In the genomic region with DNA sequence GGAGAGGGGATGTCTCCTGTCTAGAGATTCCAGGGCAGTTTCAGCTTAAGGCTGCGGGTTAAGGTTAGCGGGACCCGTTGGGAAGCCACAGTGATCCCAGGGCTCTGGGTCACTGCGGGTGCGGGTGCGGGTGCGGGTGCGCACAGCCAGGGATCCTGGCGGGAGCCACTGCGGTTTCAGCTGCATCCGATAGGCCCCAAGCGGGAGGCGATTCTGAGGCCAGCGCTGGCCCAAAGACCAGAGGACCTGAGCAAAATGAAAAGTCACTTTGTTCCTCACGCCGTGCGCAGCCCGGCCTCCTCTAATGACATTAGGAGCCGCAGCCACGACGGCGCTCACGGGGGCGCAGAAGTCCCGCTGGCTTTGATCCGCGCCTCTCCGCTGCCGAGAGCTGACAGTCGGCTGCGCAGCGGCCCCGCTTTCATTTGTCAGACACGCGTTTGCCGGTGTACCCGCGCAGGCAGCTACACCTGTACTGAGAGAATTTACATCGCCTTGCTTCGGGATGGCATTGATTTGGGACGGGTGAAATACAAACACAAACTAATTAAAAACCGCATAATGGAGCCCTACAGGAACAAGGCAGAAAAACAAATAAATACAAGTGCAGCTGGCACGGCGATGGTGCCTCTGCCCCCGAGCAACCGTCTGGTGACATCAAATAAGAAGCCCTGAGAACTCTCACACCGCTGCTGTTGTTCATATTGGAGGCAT, we compare ENCODE assay signal across 18 cellular contexts. TPM values are rescaled to one million over a fixed set of nuclear protein-coding genes. Genes with fewer than 3 reads are reported as not detected.
DNase-seq lines count a peak whose midpoint lies in the region; ATAC-seq and TF ChIP-seq lines count a peak whose summit lies in the region.
"Had no signal": no experiment of that assay in that cellular context is flagged by ENCODE, and none has a peak within 500 bp of the region (broad histone marks: within the 10 kb centered on the region; RNA-seq: fewer than 3 reads in every experiment).

No MANE protein-coding gene starts in this region.

- no peaks in the 10 kb centered on the region for H3K9me3 ChIP-seq in cardiac muscle cell (ENCODE audit: low read depth)
- H3K9me3 ChIP-seq: right atrium auricular region, transverse colon had no signal

- H3K36me3 Mint-ChIP-seq in activated T-helper 1 cell treated with anti-CD3 and anti-CD28 coated beads, Interleukin-12 subunit alpha, Interleukin-12 subunit beta, Interleukin-2, Interleukin-4 antibody, amounts not matched to agents 30 ng/mL and 10 ng/mL and 1 ng/mL, durations not matched to agents 14 hours and 24 hours and 36 hours (ENCODE audit: low read depth) = peaks cover 2% of the 10 kb centered on the region
- peaks cover 5% of the 10 kb centered on the region for H3K36me3 Mint-ChIP-seq in type B pancreatic cell
- H3K36me3 Mint-ChIP-seq in effector memory CD8-positive, alpha-beta T cell (ENCODE audit: insufficient read depth) = peaks cover 3% of the 10 kb centered on the region

- H3K4me3 Mint-ChIP-seq in activated T-helper 1 cell treated with anti-CD3 and anti-CD28 coated beads, Interleukin-12 subunit alpha, Interleukin-12 subunit beta, Interleukin-2, Interleukin-4 antibody, amounts not matched to agents 30 ng/mL and 10 ng/mL and 1 ng/mL, durations not matched to agents 14 hours and 24 hours and 36 hours = no peak overlapping the region
- peak overlapping the region; percentile 82 for H3K4me3 Mint-ChIP-seq in type B pancreatic cell
- no peak overlapping the region for H3K4me3 Mint-ChIP-seq in effector memory CD8-positive, alpha-beta T cell

- peaks cover 50% of the 10 kb centered on the region for H3K27me3 Mint-ChIP-seq in activated T-helper 1 cell treated with anti-CD3 and anti-CD28 coated beads, Interleukin-12 subunit alpha, Interleukin-12 subunit beta, Interleukin-2, Interleukin-4 antibody, amounts not matched to agents 30 ng/mL and 10 ng/mL and 1 ng/mL, durations not matched to agents 14 hours and 24 hours and 36 hours (ENCODE audit: insufficient read depth)
- peaks cover 92% of the 10 kb centered on the region for H3K27me3 Mint-ChIP-seq in type B pancreatic cell
- peaks cover 10 to 51% of the 10 kb centered on the region in 2 donors for H3K27me3 Mint-ChIP-seq in effector memory CD8-positive, alpha-beta T cell

- TF ChIP-seq CTCF in cardiac muscle cell (IDR thresholded peaks at IDR 0.05; ENCODE audit: low read depth, low read length) = no peak
- TF ChIP-seq CTCF in type B pancreatic cell (conservative IDR thresholded peaks at IDR 0.05) = no peak

- ATAC-seq in Right ventricle myocardium inferior = no peak
- no peak for ATAC-seq in effector memory CD8-positive, alpha-beta T cell (replicated peaks)
- ATAC-seq: left ventricle myocardium superior had no signal

- H3K4me1 ChIP-seq in cardiac muscle cell (ENCODE audit: low read depth) = peaks cover 7% of the 10 kb centered on the region
- H3K4me1 ChIP-seq: SJSA1 had no signal

- H3K27ac ChIP-seq in cardiac muscle cell = no peak overlapping the region
- H3K27ac ChIP-seq: HL-60, right atrium auricular region, SJSA1, transverse colon had no signal

- peak overlapping the region; percentile 10 for H3K4me3 ChIP-seq in cardiac muscle cell
- H3K4me3 ChIP-seq: right atrium auricular region, SJSA1, transverse colon had no signal

- H3K4me1 Mint-ChIP-seq in activated T-helper 1 cell treated with anti-CD3 and anti-CD28 coated beads, Interleukin-12 subunit alpha, Interleukin-12 subunit beta, Interleukin-2, Interleukin-4 antibody, amounts not matched to agents 30 ng/mL and 10 ng/mL and 1 ng/mL, durations not matched to agents 14 hours and 24 hours and 36 hours (ENCODE audit: low read depth) = no peaks in the 10 kb centered on the region
- peaks cover 11% of the 10 kb centered on the region for H3K4me1 Mint-ChIP-seq in type B pancreatic cell (ENCODE audit: unreplicated experiment)
- peaks cover 0 to 2% of the 10 kb centered on the region in 2 donors for H3K4me1 Mint-ChIP-seq in effector memory CD8-positive, alpha-beta T cell (ENCODE audit: low read depth in 2 of 2)

- no peak for DNase-seq in cardiac muscle cell (ENCODE audit: low read depth in 1 of 2, low spot score in 1 of 2)
- no peak for DNase-seq in Right ventricle myocardium inferior (ENCODE audit: missing footprints)
- no peak for DNase-seq in activated T-helper 1 cell treated with anti-CD3 and anti-CD28 coated beads, Interleukin-12 subunit alpha, Interleukin-12 subunit beta, Interleukin-2, Interleukin-4 antibody, amounts not matched to agents 30 ng/mL and 10 ng/mL and 1 ng/mL, durations not matched to agents 14 hours and 24 hours and 36 hours (ENCODE audit: low spot score)
- peak; percentile 45 for DNase-seq in left kidney (ENCODE audit: low read depth, low spot score)
- DNase-seq in type B pancreatic cell (ENCODE audit: extremely low spot score, unreplicated experiment) = no peak
- no peak for DNase-seq in DMS 273 treated with DMSO at 0.1 percent for 48 hours (lab: John Stamatoyannopoulos, UW)
- no peak for DNase-seq in effector memory CD8-positive, alpha-beta T cell
- DNase-seq in effector CD8-positive, alpha-beta T cell (lab: John Stamatoyannopoulos, UW) = no peak
- DNase-seq: activated T-cell treated with anti-CD3 and anti-CD28 coated beads, Interleukin-2, amount 50 U/mL, for 48 hours; Kasumi-1; left ventricle myocardium superior; NCI-H2081 treated with DMSO at 0.1 percent for 48 hours; stimulated activated CD4-positive, alpha-beta T cell treated with anti-CD3 and anti-CD28 coated beads, Interleukin-1b, Interleukin-23, amount 100 ng/mL, for 48 hours; transverse colon had no signal

- peaks cover 98% of the 10 kb centered on the region for H3K27me3 ChIP-seq in cardiac muscle cell
- H3K27me3 ChIP-seq: SJSA1 had no signal

- intact Hi-C loops in Right ventricle myocardium inferior (cut with DNase I) = no loop called here
- intact Hi-C loops in activated T-helper 1 cell treated with anti-CD3 and anti-CD28 coated beads, Interleukin-12 subunit alpha, Interleukin-12 subunit beta, Interleukin-2, Interleukin-4 antibody, amounts not matched to agents 30 ng/mL and 10 ng/mL and 1 ng/mL, durations not matched to agents 14 hours and 24 hours and 36 hours (cut with micrococcal nuclease) = loop anchor here (5.0 kb wide), 1 partner anchor 838 kb away; the partner anchor contains the start of gene IRX2

- H3K9me3 Mint-ChIP-seq in activated T-helper 1 cell treated with anti-CD3 and anti-CD28 coated beads, Interleukin-12 subunit alpha, Interleukin-12 subunit beta, Interleukin-2, Interleukin-4 antibody, amounts not matched to agents 30 ng/mL and 10 ng/mL and 1 ng/mL, durations not matched to agents 14 hours and 24 hours and 36 hours = no peaks in the 10 kb centered on the region
- H3K9me3 Mint-ChIP-seq in type B pancreatic cell = no peaks in the 10 kb centered on the region
- peaks cover 0 to 5% of the 10 kb centered on the region in 2 donors for H3K9me3 Mint-ChIP-seq in effector memory CD8-positive, alpha-beta T cell

- H3K27ac Mint-ChIP-seq in activated T-helper 1 cell treated with anti-CD3 and anti-CD28 coated beads, Interleukin-12 subunit alpha, Interleukin-12 subunit beta, Interleukin-2, Interleukin-4 antibody, amounts not matched to agents 30 ng/mL and 10 ng/mL and 1 ng/mL, durations not matched to agents 14 hours and 24 hours and 36 hours = peak overlapping the region; percentile 12
- H3K27ac Mint-ChIP-seq in type B pancreatic cell = no peak overlapping the region
- no peak overlapping the region for H3K27ac Mint-ChIP-seq in effector memory CD8-positive, alpha-beta T cell

- H3K36me3 ChIP-seq in cardiac muscle cell = no peaks in the 10 kb centered on the region
- H3K36me3 ChIP-seq: right atrium auricular region, SJSA1, transverse colon had no signal

RNA-seq across cellular contexts. Expression of gene IRX1, which starts 5.2 kb away (rescaled TPM):
- total RNA-seq in cardiac muscle cell = 168 and 197 TPM in 2 replicates
- 132 and 142 TPM in 2 replicates for polyA plus RNA-seq in cardiac muscle cell
- total RNA-seq in Right ventricle myocardium inferior = 1.3 TPM
- total RNA-seq in activated T-helper 1 cell treated with anti-CD3 and anti-CD28 coated beads, Interleukin-12 subunit alpha, Interleukin-12 subunit beta, Interleukin-2, Interleukin-4 antibody, amounts not matched to agents 30 ng/mL and 10 ng/mL and 1 ng/mL, durations not matched to agents 14 hours and 24 hours and 36 hours = not detected in 2 replicates
- total RNA-seq in type B pancreatic cell (ENCODE audit: low replicate concordance) = 24.1 and 25.0 TPM in 2 replicates
- total RNA-seq: G401, left ventricle myocardium superior, SJSA1, transverse colon had no signal

Comparison
In these comparisons a context has a peak if more than half of its experiments do, and no peak if none do; other contexts are left out.
1. RNA of gene IRX1, which starts 5.2 kb away (total RNA-seq): 168 to 197 TPM in cardiac muscle cell and 24.1 to 25.0 TPM in type B pancreatic cell; 1.3 TPM in Right ventricle myocardium inferior (single experiment) and not detected in activated T-helper 1 cell treated with anti-CD3 and anti-CD28 coated beads, Interleukin-12 subunit alpha, Interleukin-12 subunit beta, Interleukin-2, Interleukin-4 antibody, amounts not matched to agents 30 ng/mL and 10 ng/mL and 1 ng/mL, durations not matched to agents 14 hours and 24 hours and 36 hours; every median in the first group is over 10 times any median in the second.